1 cellular context compared by ENCODE assay signal in the genomic region with DNA sequence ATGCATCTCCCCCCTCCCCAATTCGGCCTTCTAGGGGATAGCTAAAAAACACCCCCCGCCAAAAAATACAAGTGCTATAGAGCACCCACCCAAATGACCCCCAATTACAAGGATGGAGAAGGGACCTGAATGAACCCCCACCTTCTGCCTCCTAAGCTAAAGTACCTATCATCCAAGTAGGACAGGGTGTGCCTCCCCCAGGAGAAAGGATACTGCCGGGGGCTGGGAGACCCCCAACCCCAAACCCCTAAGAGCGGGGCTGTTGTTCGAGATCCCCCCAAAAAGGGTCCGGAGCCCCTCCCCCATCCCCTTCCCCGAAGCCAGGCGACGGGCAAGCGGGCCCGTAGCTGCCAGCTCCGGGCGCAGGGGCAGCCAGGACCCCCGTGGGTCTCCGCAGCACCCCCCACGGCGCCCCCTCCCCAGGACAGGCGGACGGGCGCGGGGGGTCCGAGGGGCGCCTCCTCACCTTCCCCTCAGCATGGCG.
A peak's percentile ranks its signal among the peaks of the same experiment; 100 is the strongest.
TF ChIP-seq lines count a peak whose summit lies in the region.

No MANE protein-coding gene starts in this region.

TF ChIP-seq in K562, 482 proteins besides CTCF, POLR2A, EP300 and RAD21 (continues in another document):
- TF ChIP-seq KAT7 (CRISPR knock-in tag; IDR thresholded peaks at IDR 0.05; ENCODE audit: borderline replicate concordance) (peak; percentile 69; the same call in 1 of the 2 replicates), TCF7 (IDR thresholded peaks at IDR 0.05; ENCODE audit: borderline replicate concordance) (no peak), ELF2 (CRISPR knock-in tag; IDR thresholded peaks at IDR 0.05) (no peak), ZNF589 (CRISPR knock-in tag; IDR thresholded peaks at IDR 0.05; ENCODE audit: low read depth) (no peak), ZC3H8 (IDR thresholded peaks at IDR 0.05) (no peak), THAP12 (CRISPR knock-in tag; IDR thresholded peaks at IDR 0.05) (no peak), KAT8 (IDR thresholded peaks at IDR 0.05; ENCODE audit: low read depth) (no peak), EP400 (IDR thresholded peaks at IDR 0.05) (no peak), JUNB (CRISPR knock-in tag; conservative IDR thresholded peaks at IDR 0.05) (no peak), POLR2B (IDR thresholded peaks at IDR 0.05; ENCODE audit: low read depth, partially characterized antibody) (no peak), STAT5B (CRISPR knock-in tag; IDR thresholded peaks at IDR 0.05) (no peak), ZNF280B (CRISPR knock-in tag; IDR thresholded peaks at IDR 0.05) (no peak), ZNF511 (CRISPR knock-in tag; IDR thresholded peaks at IDR 0.05) (no peak), SRSF3 (IDR thresholded peaks at IDR 0.05; ENCODE audit: insufficient read depth, low read length) (peak; percentile 55; the same call in 1 of the 2 replicates), DEAF1 (CRISPR knock-in tag; IDR thresholded peaks at IDR 0.05) (no peak), SOX6 (IDR thresholded peaks at IDR 0.05) (no peak), GTF2E2 (tag; IDR thresholded peaks at IDR 0.05) (no peak; the same call in 1 of the 2 replicates), ZNF24 (IDR thresholded peaks at IDR 0.05) (no peak), MECOM (CRISPR knock-in tag; IDR thresholded peaks at IDR 0.05) (no peak), SRSF9 (IDR thresholded peaks at IDR 0.05; ENCODE audit: borderline replicate concordance, low read depth, low read length) (no peak), NR2C2 (CRISPR knock-in tag; IDR thresholded peaks at IDR 0.05) (no peak), NR2C2 (tag; IDR thresholded peaks at IDR 0.05) (no peak), MCM3 (IDR thresholded peaks at IDR 0.05) (no peak), NFRKB (IDR thresholded peaks at IDR 0.05; ENCODE audit: low read depth) (peak; percentile 23; the same call in 1 of the 2 replicates), EZH2 (IDR thresholded peaks at IDR 0.05; ENCODE audit: borderline replicate concordance, low read depth, low read length) (no peak), ZBTB17 (CRISPR knock-in tag; IDR thresholded peaks at IDR 0.05) (no peak; the same call in 1 of the 2 replicates), MTA2 (IDR thresholded peaks at IDR 0.05; ENCODE audit: low read depth) (no peak), SMARCA5 (IDR thresholded peaks at IDR 0.05) (no peak), ZNF175 (CRISPR knock-in tag; IDR thresholded peaks at IDR 0.05; ENCODE audit: low read depth) (no peak), OTX1 (CRISPR knock-in tag; IDR thresholded peaks at IDR 0.05) (no peak), TEAD1 (CRISPR knock-in tag; IDR thresholded peaks at IDR 0.05) (peak in 1 of 2 experiments; percentile 8; a peak in 1 of 4 replicates), ZNF77 (CRISPR knock-in tag; IDR thresholded peaks at IDR 0.05) (no peak), ESRRA (IDR thresholded peaks at IDR 0.05; ENCODE audit: borderline replicate concordance, low read depth) (no peak), NRF1 (conservative IDR thresholded peaks at IDR 0.05 in 1 of 2, IDR thresholded peaks at IDR 0.05 in 1 of 2) (no peak), ZFP36 (IDR thresholded peaks at IDR 0.05; ENCODE audit: low read depth, low read length, partially characterized antibody) (no peak), ZNF263 (CRISPR knock-in tag; IDR thresholded peaks at IDR 0.05; ENCODE audit: borderline replicate concordance) (no peak), GTF2B (IDR thresholded peaks at IDR 0.05; ENCODE audit: extremely low read depth, insufficient read length) (no peak), XRCC4 (IDR thresholded peaks at IDR 0.05; ENCODE audit: extremely low read depth, insufficient read depth, insufficient read length) (no peak), SAP30 (IDR thresholded peaks at IDR 0.05; ENCODE audit: borderline replicate concordance, insufficient read depth, low read depth, low read length, poor library complexity, severe bottlenecking) (no peak), PHB (CRISPR knock-in tag; IDR thresholded peaks at IDR 0.05) (no peak), PHB2 (IDR thresholded peaks at IDR 0.05; ENCODE audit: low read depth) (no peak), NR4A1 (CRISPR knock-in tag; IDR thresholded peaks at IDR 0.05) (no peak), NR4A1 (tag; IDR thresholded peaks at IDR 0.05) (no peak), HES1 (IDR thresholded peaks at IDR 0.05; ENCODE audit: low read depth) (no peak), MYC (IDR thresholded peaks at IDR 0.05; ENCODE audit: low read depth, low read length) (no peak), MYC (CRISPR knock-in tag; IDR thresholded peaks at IDR 0.05; ENCODE audit: borderline replicate concordance, low read depth) (no peak), RBFOX2 (IDR thresholded peaks at IDR 0.05; ENCODE audit: low read depth, low read length) (no peak), E2F4 (CRISPR knock-in tag; IDR thresholded peaks at IDR 0.05; ENCODE audit: low read depth) (no peak), CEBPG (CRISPR knock-in tag; IDR thresholded peaks at IDR 0.05) (no peak), CEBPG (tag; conservative IDR thresholded peaks at IDR 0.05 in 1 of 2, IDR thresholded peaks at IDR 0.05 in 1 of 2) (no peak), ZNF79 (CRISPR knock-in tag; IDR thresholded peaks at IDR 0.05; ENCODE audit: low read depth) (no peak), CHD4 (IDR thresholded peaks at IDR 0.05; ENCODE audit: insufficient read depth, insufficient replicate concordance, low read depth, low read length, poor library complexity, severe bottlenecking) (no peak), SMAD3 (CRISPR knock-in tag; conservative IDR thresholded peaks at IDR 0.05) (no peak), THAP7 (CRISPR knock-in tag; IDR thresholded peaks at IDR 0.05) (no peak)
- TF ChIP-seq, protein P1, sequence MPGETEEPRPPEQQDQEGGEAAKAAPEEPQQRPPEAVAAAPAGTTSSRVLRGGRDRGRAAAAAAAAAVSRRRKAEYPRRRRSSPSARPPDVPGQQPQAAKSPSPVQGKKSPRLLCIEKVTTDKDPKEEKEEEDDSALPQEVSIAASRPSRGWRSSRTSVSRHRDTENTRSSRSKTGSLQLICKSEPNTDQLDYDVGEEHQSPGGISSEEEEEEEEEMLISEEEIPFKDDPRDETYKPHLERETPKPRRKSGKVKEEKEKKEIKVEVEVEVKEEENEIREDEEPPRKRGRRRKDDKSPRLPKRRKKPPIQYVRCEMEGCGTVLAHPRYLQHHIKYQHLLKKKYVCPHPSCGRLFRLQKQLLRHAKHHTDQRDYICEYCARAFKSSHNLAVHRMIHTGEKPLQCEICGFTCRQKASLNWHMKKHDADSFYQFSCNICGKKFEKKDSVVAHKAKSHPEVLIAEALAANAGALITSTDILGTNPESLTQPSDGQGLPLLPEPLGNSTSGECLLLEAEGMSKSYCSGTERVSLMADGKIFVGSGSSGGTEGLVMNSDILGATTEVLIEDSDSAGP (CRISPR knock-in tag; IDR thresholded peaks at IDR 0.05), result no peak
- TF ChIP-seq, protein P2, sequence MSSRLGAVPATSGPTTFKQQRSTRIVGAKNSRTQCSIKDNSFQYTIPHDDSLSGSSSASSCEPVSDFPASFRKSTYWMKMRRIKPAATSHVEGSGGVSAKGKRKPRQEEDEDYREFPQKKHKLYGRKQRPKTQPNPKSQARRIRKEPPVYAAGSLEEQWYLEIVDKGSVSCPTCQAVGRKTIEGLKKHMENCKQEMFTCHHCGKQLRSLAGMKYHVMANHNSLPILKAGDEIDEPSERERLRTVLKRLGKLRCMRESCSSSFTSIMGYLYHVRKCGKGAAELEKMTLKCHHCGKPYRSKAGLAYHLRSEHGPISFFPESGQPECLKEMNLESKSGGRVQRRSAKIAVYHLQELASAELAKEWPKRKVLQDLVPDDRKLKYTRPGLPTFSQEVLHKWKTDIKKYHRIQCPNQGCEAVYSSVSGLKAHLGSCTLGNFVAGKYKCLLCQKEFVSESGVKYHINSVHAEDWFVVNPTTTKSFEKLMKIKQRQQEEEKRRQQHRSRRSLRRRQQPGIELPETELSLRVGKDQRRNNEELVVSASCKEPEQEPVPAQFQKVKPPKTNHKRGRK (tag; IDR thresholded peaks at IDR 0.05), result no peak
- TF ChIP-seq, protein P3, sequence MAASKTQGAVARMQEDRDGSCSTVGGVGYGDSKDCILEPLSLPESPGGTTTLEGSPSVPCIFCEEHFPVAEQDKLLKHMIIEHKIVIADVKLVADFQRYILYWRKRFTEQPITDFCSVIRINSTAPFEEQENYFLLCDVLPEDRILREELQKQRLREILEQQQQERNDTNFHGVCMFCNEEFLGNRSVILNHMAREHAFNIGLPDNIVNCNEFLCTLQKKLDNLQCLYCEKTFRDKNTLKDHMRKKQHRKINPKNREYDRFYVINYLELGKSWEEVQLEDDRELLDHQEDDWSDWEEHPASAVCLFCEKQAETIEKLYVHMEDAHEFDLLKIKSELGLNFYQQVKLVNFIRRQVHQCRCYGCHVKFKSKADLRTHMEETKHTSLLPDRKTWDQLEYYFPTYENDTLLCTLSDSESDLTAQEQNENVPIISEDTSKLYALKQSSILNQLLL (CRISPR knock-in tag; IDR thresholded peaks at IDR 0.05; ENCODE audit: borderline replicate concordance), result no peak
